27 cellular contexts compared by ENCODE assay signal in genomic region chr16:76670125-76670857, GRCh38.
A peak's percentile ranks its signal among the peaks of the same experiment; 100 is the strongest.
DNase-seq lines count a peak whose midpoint lies in the region; ATAC-seq, FAIRE-seq and TF ChIP-seq lines count a peak whose summit lies in the region.
"Had no signal": no experiment of that assay in that cellular context is flagged by ENCODE, and none has a peak within 500 bp of the region (broad histone marks: within the 10 kb centered on the region; RNA-seq: fewer than 3 reads in every experiment).

No MANE protein-coding gene starts in this region.

- no peaks in the 10 kb centered on the region for H3K9me1 ChIP-seq in K562 (ENCODE audit: control insufficient read depth, insufficient read depth, low read length)

- peak overlapping the region; percentile 5; the same call in 1 of the 2 replicates for H2AFZ ChIP-seq in GM23338
- H2AFZ ChIP-seq in PC-3 (ENCODE audit: low read length): no peak overlapping the region
- no peak overlapping the region for H2AFZ ChIP-seq in K562 (ENCODE audit: low read depth, low read length)

- H3K4me1 ChIP-seq in GM23338 (ENCODE audit: insufficient read depth) (peaks cover 17% of the 10 kb centered on the region), PC-3 (ENCODE audit: insufficient read depth, low read length) (peaks cover 21% of the 10 kb centered on the region), K562 (replicated peaks in 1 of 2; ENCODE audit: control insufficient read depth in 2 of 2, insufficient read depth in 2 of 2, low read length in 2 of 2) (no peaks in the 10 kb centered on the region), gastroesophageal sphincter (no peaks in the 10 kb centered on the region)
- H3K4me1 ChIP-seq: Caco-2 had no signal

- intact Hi-C loops in PC-3 (cut with micrococcal nuclease) (no loop called here), K562 (cut with micrococcal nuclease) (no loop called here)

- H3K27ac Mint-ChIP-seq in GM23338: no peak overlapping the region
- H3K27ac Mint-ChIP-seq: B cell; CD8-positive, alpha-beta T cell had no signal

- CTCF ChIA-PET in PC-3 (lab: Charles Lee): no interaction called here
- CTCF ChIA-PET in K562 (lab: Yijun Ruan, JAX; ENCODE audit: low intra/inter-chr PET ratio): no interaction called here

- H3K27me3 Mint-ChIP-seq in GM23338 (ENCODE audit: insufficient read depth, low read depth, poor library complexity): peaks cover 2% of the 10 kb centered on the region
- H3K27me3 Mint-ChIP-seq: B cell had no signal

- TF ChIP-seq POLR2A in K562 (conservative IDR thresholded peaks at IDR 0.05): no peak
- no peak for TF ChIP-seq POLR2A in gastroesophageal sphincter (IDR thresholded peaks at IDR 0.05)

- H3K4me2 ChIP-seq in GM23338 (no peak overlapping the region), PC-3 (ENCODE audit: low read length) (peak overlapping the region; percentile 49), K562 (ENCODE audit: insufficient read depth, low read length) (no peak overlapping the region)

- H3K36me3 ChIP-seq in GM23338 (ENCODE audit: insufficient read depth): no peaks in the 10 kb centered on the region
- no peaks in the 10 kb centered on the region for H3K36me3 ChIP-seq in PC-3 (ENCODE audit: low read depth, low read length)
- no peaks in the 10 kb centered on the region for H3K36me3 ChIP-seq in K562 (ENCODE audit: control insufficient read depth, insufficient read depth, low read length)
- no peaks in the 10 kb centered on the region for H3K36me3 ChIP-seq in gastroesophageal sphincter

- POLR2A ChIA-PET in PC-3 (lab: Charles Lee; ENCODE audit: unreplicated experiment): no interaction called here
- POLR2A ChIA-PET in K562 (lab: Yijun Ruan, JAX): no interaction called here

- no peaks in the 10 kb centered on the region for H4K20me1 ChIP-seq in GM23338 (replicated peaks; ENCODE audit: insufficient read depth)
- H4K20me1 ChIP-seq in PC-3 (ENCODE audit: low read length): no peaks in the 10 kb centered on the region
- no peaks in the 10 kb centered on the region for H4K20me1 ChIP-seq in K562 (replicated peaks; ENCODE audit: control insufficient read depth, insufficient read depth, low read length)

- FAIRE-seq in K562 (lab: Jason Lieb, UNC): no peak
- FAIRE-seq: GM18507 had no signal

- no TSS peak for BruUV-seq in PC-3 (replicated peaks; lab: Mats Ljungman, UMichigan)
- no TSS peak for BruUV-seq in K562 (replicated peaks; lab: Mats Ljungman, UMichigan)

- H3K27ac ChIP-seq in GM23338 (ENCODE audit: low read depth): no peak overlapping the region
- H3K27ac ChIP-seq in PC-3 (ENCODE audit: low read length): peak overlapping the region; percentile 25
- no peak overlapping the region for H3K27ac ChIP-seq in K562 (ENCODE audit: extremely low read depth, low read depth, low read length)
- H3K27ac ChIP-seq in gastroesophageal sphincter: no peak overlapping the region
- H3K27ac ChIP-seq: C4-2B, SK-N-MC had no signal

- DNase-seq in GM23338 (ENCODE audit: low spot score) (no peak), PC-3 (peak; percentile 77), K562 (ENCODE audit: extremely low read depth in 1 of 4, low spot score in 3 of 4) (no peak), renal cortical epithelial cell (ENCODE audit: low read depth) (peak; percentile 14)
- no peak for DNase-seq in activated naive CD4-positive, alpha-beta T cell (lab: John Stamatoyannopoulos, UW)
- DNase-seq: Caco-2; CD8-positive, alpha-beta T cell; DMS153; DND-41; H7; Karpas-422; NCI-H1092 treated with DMSO at 0.1 percent for 48 hours; NCI-H1436 treated with DMSO at 0.1 percent for 48 hours; NCI-H187 treated with DMSO at 0.1 percent for 48 hours; NCI-H2107; NCI-H524; NCI-H774; NK-92 treated with Interleukin-12 subunit alpha and Interleukin-12 subunit beta, amount 100 ng/mL, for 24 hours; SIG-M5; SW 1271 had no signal

- TF ChIP-seq EP300 in K562 (IDR thresholded peaks at IDR 0.05; ENCODE audit: low read length) (no peak), gastroesophageal sphincter (IDR thresholded peaks at IDR 0.05) (no peak)

- in situ Hi-C loops in K562 (cut with MboI): loop anchor here (25.0 kb wide), 1 partner anchor 492 kb away; no protein-coding TSS in a partner anchor

- no peaks in the 10 kb centered on the region for H3K27me3 ChIP-seq in GM23338 (ENCODE audit: insufficient read depth)
- no peaks in the 10 kb centered on the region for H3K27me3 ChIP-seq in PC-3 (ENCODE audit: low read length)
- H3K27me3 ChIP-seq in K562 (ENCODE audit: control insufficient read depth in 2 of 2, insufficient read depth in 2 of 2, low read length in 2 of 2): no peaks in the 10 kb centered on the region
- no peaks in the 10 kb centered on the region for H3K27me3 ChIP-seq in gastroesophageal sphincter

- TF ChIP-seq CTCF in GM23338 (conservative IDR thresholded peaks at IDR 0.05; ENCODE audit: low read depth in 2 of 2) (no peak), PC-3 (conservative IDR thresholded peaks at IDR 0.05; ENCODE audit: low read depth, low read length) (no peak), K562 (IDR thresholded peaks at IDR 0.05 in 2 of 3, conservative IDR thresholded peaks at IDR 0.05 in 1 of 3; ENCODE audit: insufficient read depth in 2 of 3, low read depth in 1 of 3, low read length in 3 of 3) (no peak), gastroesophageal sphincter (IDR thresholded peaks at IDR 0.05) (no peak)

- no peaks in the 10 kb centered on the region for H3K9me2 ChIP-seq in GM23338 (ENCODE audit: insufficient read depth)
- H3K9me2 ChIP-seq in PC-3 (replicated peaks; ENCODE audit: low read length): no peaks in the 10 kb centered on the region

- no peak for ATAC-seq in GM23338
- peak; percentile 87 for ATAC-seq in PC-3
- no peak for ATAC-seq in K562
- ATAC-seq in gastroesophageal sphincter: no peak
- ATAC-seq in HG02763 (IDR thresholded peaks at IDR 0.05; ENCODE audit: unreplicated experiment): no peak
- ATAC-seq in GM18511 (IDR thresholded peaks at IDR 0.05; ENCODE audit: unreplicated experiment): no peak
- ATAC-seq: CD8-positive, alpha-beta T cell had no signal

- no peak overlapping the region for H3K4me3 Mint-ChIP-seq in GM23338
- H3K4me3 Mint-ChIP-seq: B cell; CD8-positive, alpha-beta T cell had no signal

- H3K9me3 ChIP-seq in PC-3 (ENCODE audit: low read length) (no peaks in the 10 kb centered on the region), K562 (replicated peaks; ENCODE audit: control insufficient read depth, insufficient read depth, low read depth, low read length) (no peaks in the 10 kb centered on the region), gastroesophageal sphincter (no peaks in the 10 kb centered on the region)
- H3K9me3 ChIP-seq: Caco-2 had no signal

- peaks cover 67% of the 10 kb centered on the region for H3K9me3 Mint-ChIP-seq in GM23338
- H3K9me3 Mint-ChIP-seq: CD8-positive, alpha-beta T cell had no signal

- H3K4me3 ChIP-seq in GM23338 (no peak overlapping the region), PC-3 (ENCODE audit: low read length) (no peak overlapping the region), K562 (no peak overlapping the region), gastroesophageal sphincter (no peak overlapping the region)
- H3K4me3 ChIP-seq: SK-N-MC had no signal

- H3K9ac ChIP-seq in PC-3 (ENCODE audit: low read length) (no peak overlapping the region), K562 (ENCODE audit: insufficient read depth in 1 of 2, low read depth in 2 of 2, low read length in 2 of 2) (no peak overlapping the region)

- peaks cover 2% of the 10 kb centered on the region; the same call in 2 of the 3 replicates for H3K4me1 Mint-ChIP-seq in GM23338
- H3K4me1 Mint-ChIP-seq: B cell had no signal

- H3K36me3 Mint-ChIP-seq in GM23338 (ENCODE audit: low read depth): no peaks in the 10 kb centered on the region
- H3K36me3 Mint-ChIP-seq: CD8-positive, alpha-beta T cell had no signal

- TF ChIP-seq RAD21 in K562 (CRISPR knock-in tag; conservative IDR thresholded peaks at IDR 0.05 in 1 of 2, IDR thresholded peaks at IDR 0.05 in 1 of 2): no peak

- H3K79me2 ChIP-seq in GM23338 (replicated peaks; ENCODE audit: insufficient read depth) (no peaks in the 10 kb centered on the region), PC-3 (ENCODE audit: low read length) (no peaks in the 10 kb centered on the region), K562 (ENCODE audit: control insufficient read depth, insufficient read depth, low read length) (no peaks in the 10 kb centered on the region)

- whole genome bisulfite sequencing in K562 (ENCODE audit: insufficient coverage, low coverage, missing lambda C conversion rate): 3% methylated on average over 5 of the region's 5 CpGs
- WGBS in gastroesophageal sphincter (ENCODE audit: low coverage in 1 of 2), 2 donors: 72 to 75% methylated on average over 5 of the region's 5 CpGs

- H3F3A ChIP-seq in GM23338 (replicated peaks; ENCODE audit: low read depth): no peaks in the 10 kb centered on the region
- no peaks in the 10 kb centered on the region for H3F3A ChIP-seq in PC-3 (ENCODE audit: low read length, unreplicated experiment)

TF ChIP-seq in GM23338, 12 proteins besides CTCF, POLR2A, EP300 and RAD21:
- TF ChIP-seq POLR2AphosphoS5 (IDR thresholded peaks at IDR 0.05; ENCODE audit: low read depth) (no peak), NANOG (IDR thresholded peaks at IDR 0.05; ENCODE audit: borderline replicate concordance) (no peak), CREB1 (CRISPR knock-in tag; IDR thresholded peaks at IDR 0.05; ENCODE audit: low read depth) (no peak), ZNF331 (CRISPR knock-in tag; IDR thresholded peaks at IDR 0.05; ENCODE audit: low read depth) (no peak)

TF ChIP-seq in K562, 482 proteins besides CTCF, POLR2A, EP300 and RAD21:
- TF ChIP-seq MAFF (IDR thresholded peaks at IDR 0.05; ENCODE audit: low read length): peak; percentile 51
- no peak for TF ChIP-seq WHSC1 (IDR thresholded peaks at IDR 0.05; ENCODE audit: low read length)
- TF ChIP-seq BHLHE40 (IDR thresholded peaks at IDR 0.05; ENCODE audit: low read length): 0 out of 2 replicates have a peak, but pooled peaks have one; percentile 16
- peak; percentile 58 for TF ChIP-seq ZNF316 (IDR thresholded peaks at IDR 0.05)

Comparison
In these comparisons a context has a peak if more than half of its experiments do, and no peak if none do; other contexts are left out.
1. DNase-seq: peak in PC-3 (single experiment) and renal cortical epithelial cell (single experiment); none in GM23338 (single experiment), K562 (0 of 4) and activated naive CD4-positive, alpha-beta T cell (0 of 4).